9 cellular contexts compared by ENCODE assay signal in the genomic region with DNA sequence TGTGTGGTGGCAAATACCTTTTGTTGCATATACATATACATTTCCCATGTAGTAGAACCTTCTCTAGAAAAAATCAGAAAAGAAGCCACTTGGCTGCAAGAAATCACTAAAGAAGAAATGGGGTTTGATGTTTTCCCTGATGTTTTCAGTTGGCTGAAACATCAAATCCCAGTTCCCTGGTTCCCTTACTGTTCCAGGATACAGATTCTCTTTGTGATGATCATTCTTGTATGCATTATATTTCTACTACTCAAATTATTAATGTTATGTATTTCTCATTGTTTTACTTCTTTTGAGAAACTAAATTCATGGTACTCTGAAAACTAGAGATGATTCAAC. TPM values are rescaled to one million over a fixed set of nuclear protein-coding genes. Genes with fewer than 3 reads are reported as not detected.
DNase-seq lines count a peak whose midpoint lies in the region; ATAC-seq and TF ChIP-seq lines count a peak whose summit lies in the region.
"Had no signal": no experiment of that assay in that cellular context is flagged by ENCODE, and none has a peak within 500 bp of the region (broad histone marks: within the 10 kb centered on the region; RNA-seq: fewer than 3 reads in every experiment).

No MANE protein-coding gene starts in this region.

- no peak overlapping the region; the same call in 1 of the 2 replicates for H3K27ac ChIP-seq in HUES64 (ENCODE audit: low read depth, low read length)
- peak overlapping the region; percentile 89 to 100 (median 99) for H3K27ac ChIP-seq in dorsolateral prefrontal cortex

- peak overlapping the region; percentile 50 for H3K4me3 Mint-ChIP-seq in neural crest cell
- H3K4me3 Mint-ChIP-seq: activated T-helper 17 cell treated with anti-CD3 and anti-CD28 coated beads, Interleukin-2, amount 50 U/mL, for 72 hours had no signal

- no peak overlapping the region for H3K27ac Mint-ChIP-seq in neural crest cell (ENCODE audit: unreplicated experiment)
- H3K27ac Mint-ChIP-seq: activated T-helper 17 cell treated with anti-CD3 and anti-CD28 coated beads, Interleukin-2, amount 50 U/mL, for 72 hours had no signal

- H3K4me3 ChIP-seq in AG10803 (ENCODE audit: low read length) (peak overlapping the region; percentile 62), HUES64 (ENCODE audit: low read length) (peak overlapping the region; percentile 66), dorsolateral prefrontal cortex (peak overlapping the region in 58 of 59 donors; percentile 38 to 95 (median 71))

- no peak for ATAC-seq in GM18511 (IDR thresholded peaks at IDR 0.05; ENCODE audit: unreplicated experiment)
- no peak for ATAC-seq in GM19467 (IDR thresholded peaks at IDR 0.05; ENCODE audit: unreplicated experiment)

- peak overlapping the region; percentile 99 for H3K9ac ChIP-seq in HUES64 (ENCODE audit: low read depth, low read length)

- peaks cover 23% of the 10 kb centered on the region for H3K4me1 ChIP-seq in HUES64 (ENCODE audit: insufficient read depth, low read length)

- H3K27me3 ChIP-seq in HUES64 (ENCODE audit: insufficient read depth, low read length) (no peaks in the 10 kb centered on the region), dorsolateral prefrontal cortex (no peaks in the 10 kb centered on the region)

- no peaks in the 10 kb centered on the region for H3K36me3 ChIP-seq in HUES64 (ENCODE audit: insufficient read depth, low read length)

- H3K9me3 ChIP-seq in HUES64 (ENCODE audit: insufficient read depth, low read depth, low read length), result no peaks in the 10 kb centered on the region

- H3K9me3 Mint-ChIP-seq in neural crest cell, result no peaks in the 10 kb centered on the region
- H3K9me3 Mint-ChIP-seq: activated T-helper 17 cell treated with anti-CD3 and anti-CD28 coated beads, Interleukin-2, amount 50 U/mL, for 72 hours had no signal

- H3K36me3 Mint-ChIP-seq in neural crest cell (ENCODE audit: low read depth), result peaks cover 2% of the 10 kb centered on the region

- TF ChIP-seq CTCF in AG10803 (conservative IDR thresholded peaks at IDR 0.05; ENCODE audit: low read length) (no peak), dorsolateral prefrontal cortex (IDR thresholded peaks at IDR 0.05 in 54 of 56, conservative IDR thresholded peaks at IDR 0.05 in 2 of 56; ENCODE audit: low read depth in 1 of 56, partially characterized antibody in 56 of 56) (no peak), neural crest cell (conservative IDR thresholded peaks at IDR 0.05) (no peak)

- peaks cover 19% of the 10 kb centered on the region for H3K4me1 Mint-ChIP-seq in neural crest cell

- no peaks in the 10 kb centered on the region for H3K27me3 Mint-ChIP-seq in neural crest cell (ENCODE audit: low read depth)
- H3K27me3 Mint-ChIP-seq: activated T-helper 17 cell treated with anti-CD3 and anti-CD28 coated beads, Interleukin-2, amount 50 U/mL, for 72 hours had no signal

- no peak for DNase-seq in AG10803 (ENCODE audit: low read depth)
- DNase-seq in dorsolateral prefrontal cortex, result no peak
- DNase-seq in neural crest cell (ENCODE audit: low read depth, low spot score), result no peak
- DNase-seq in HPDE6-E6E7 (ENCODE audit: extremely low spot score), result no peak
- DNase-seq in posterior vena cava (ENCODE audit: low spot score), result no peak

- intact Hi-C loops in dorsolateral prefrontal cortex (cut with DNase I) (no loop called here), posterior vena cava (cut with DNase I) (no loop called here)

RNA-seq across cellular contexts. Expression of a gene that starts 7.6 kb away (rescaled TPM):
- 27,992 TPM for polyA plus RNA-seq in HUES64 (2013, experiment 1 of 2)
- polyA plus RNA-seq in HUES64 (2013, experiment 2 of 2), result 20,955 TPM
- total RNA-seq in dorsolateral prefrontal cortex (over 10,000 TPM in 6 of 120 experiments, 1,000 to 10,000 TPM in 114; 2,235 to 12,697 (median 6,630) TPM), neural crest cell (2,478 and 3,042 TPM in 2 replicates), posterior vena cava (over 10,000 TPM; 12,584 to 18,986 TPM)

RNA-seq across cellular contexts. Expression of a gene that starts 18.3 kb away (rescaled TPM):
- polyA plus RNA-seq in HUES64 (2013, experiment 1 of 2), result 20.0 TPM
- 23.8 TPM for polyA plus RNA-seq in HUES64 (2013, experiment 2 of 2)
- total RNA-seq in dorsolateral prefrontal cortex, result 10 to 100 TPM; 15.4 to 63.7 (median 32.6) TPM
- total RNA-seq in neural crest cell, result 52.6 and 54.1 TPM in 2 replicates
- 10 to 100 TPM; 12.6 to 21.6 TPM for total RNA-seq in posterior vena cava
